Comparison of ENCODE assay signal across 15 cellular contexts in genomic region chr1:184298321-184299052, GRCh38.
DNase-seq lines count a peak whose midpoint lies in the region; ATAC-seq and TF ChIP-seq lines count a peak whose summit lies in the region.
"Had no signal": no experiment of that assay in that cellular context is flagged by ENCODE, and none has a peak within 500 bp of the region (broad histone marks: within the 10 kb centered on the region; RNA-seq: fewer than 3 reads in every experiment).

No MANE protein-coding gene starts in this region.

- peak overlapping the region; percentile 67 to 91 for H3K18ac ChIP-seq in mesenchymal stem cell (ENCODE audit: low read depth in 1 of 2, low read length in 2 of 2)

- peaks cover 12% of the 10 kb centered on the region for H3K9me3 Mint-ChIP-seq in mesothelial cell of epicardium
- H3K9me3 Mint-ChIP-seq: activated T-helper 2 cell treated with anti-CD3 and anti-CD28 coated beads, Interferon-gamma antibody, Interleukin-2, Interleukin-4, amounts not matched to agents 10 μg/mL and 5 μg/mL and 100 μg/mL, durations not matched to agents 14 hours and 24 hours and 36 hours had no signal

- H3K23ac ChIP-seq in mesenchymal stem cell (ENCODE audit: low read length in 2 of 2): no peak overlapping the region

- H3K9me3 ChIP-seq in mesenchymal stem cell (ENCODE audit: control insufficient read depth, low read length): peaks cover 10% of the 10 kb centered on the region

- H3K27me3 Mint-ChIP-seq in mesothelial cell of epicardium (ENCODE audit: low read depth): no peaks in the 10 kb centered on the region

- no peak for TF ChIP-seq CTCF in mesothelial cell of epicardium (IDR thresholded peaks at IDR 0.05; ENCODE audit: unreplicated experiment)

- no peaks in the 10 kb centered on the region for H3K79me1 ChIP-seq in mesenchymal stem cell (replicated peaks; ENCODE audit: low read length, poor library complexity, severe bottlenecking)

- H2BK12ac ChIP-seq in mesenchymal stem cell (ENCODE audit: low read length in 2 of 2): peak overlapping the region; percentile 70 to 88

- peak overlapping the region; percentile 67 for H2BK120ac ChIP-seq in mesenchymal stem cell (ENCODE audit: low read depth, low read length)

- intact Hi-C loops in Right ventricle myocardium inferior (cut with DNase I): loop anchor here (5.0 kb wide), 3 partner anchors 34 to 221 kb away; no protein-coding TSS in a partner anchor
- intact Hi-C loops in cardiac septum (cut with DNase I): loop anchor here (5.0 to 10.0 kb wide), 6 partner anchors 34 to 264 kb away; no protein-coding TSS in a partner anchor

- no peak overlapping the region for H3K14ac ChIP-seq in mesenchymal stem cell (ENCODE audit: low read length in 2 of 2)

- peak overlapping the region; percentile 25 for H4K91ac ChIP-seq in mesenchymal stem cell (ENCODE audit: low read length)

- H3K4ac ChIP-seq in mesenchymal stem cell (ENCODE audit: low read depth in 1 of 2, low read length in 2 of 2): peak overlapping the region in 1 of 2 experiments; percentile 12

- H3K27ac ChIP-seq in mesenchymal stem cell (ENCODE audit: low read length, poor library complexity, severe bottlenecking): peak overlapping the region; percentile 87
- H3K27ac ChIP-seq: PC-9 had no signal

- POLR2A ChIA-PET in HEK293T (lab: Yijun Ruan, JAX): no interaction called here

- H2BK5ac ChIP-seq in mesenchymal stem cell (ENCODE audit: low read depth, low read length, poor library complexity, severe bottlenecking): no peak overlapping the region

- H4K8ac ChIP-seq in mesenchymal stem cell (ENCODE audit: low read length): peak overlapping the region; percentile 87

- peak overlapping the region in 1 of 2 experiments; percentile 35 for H3K4me3 ChIP-seq in mesenchymal stem cell (ENCODE audit: insufficient read depth in 1 of 2, low read depth in 1 of 2, low read length in 2 of 2)
- H3K4me3 ChIP-seq: PC-9 had no signal

- peaks cover 11% of the 10 kb centered on the region for H3K4me1 ChIP-seq in mesenchymal stem cell (ENCODE audit: control insufficient read depth, insufficient read depth, low read depth, low read length)

- peak overlapping the region; percentile 58 for H2AFZ ChIP-seq in mesenchymal stem cell (ENCODE audit: low read depth, low read length)
- H2AFZ ChIP-seq: PC-9 had no signal

- peak overlapping the region; percentile 31 for H3K9ac ChIP-seq in mesenchymal stem cell (ENCODE audit: low read length)

- H2BK15ac ChIP-seq in mesenchymal stem cell (ENCODE audit: low read depth, poor library complexity, severe bottlenecking): peak overlapping the region; percentile 84

- CTCF ChIA-PET in HEK293T (lab: Yijun Ruan, JAX): no interaction called here

- no peaks in the 10 kb centered on the region for H3K27me3 ChIP-seq in mesenchymal stem cell (ENCODE audit: control insufficient read depth in 1 of 2, insufficient read depth in 1 of 2, low read length in 2 of 2)

- peak overlapping the region; percentile 16 for H3K4me2 ChIP-seq in mesenchymal stem cell (ENCODE audit: low read length, poor library complexity, severe bottlenecking)
- H3K4me2 ChIP-seq: PC-9 had no signal

- peaks cover 11% of the 10 kb centered on the region for H3K4me1 Mint-ChIP-seq in mesothelial cell of epicardium

- H2AK5ac ChIP-seq in mesenchymal stem cell (ENCODE audit: low read length, severe bottlenecking): peak overlapping the region; percentile 46

- H3K36me3 ChIP-seq in mesenchymal stem cell (ENCODE audit: control insufficient read depth in 1 of 2, insufficient read depth in 2 of 2, low read depth in 1 of 2, low read length in 2 of 2): no peaks in the 10 kb centered on the region

- no peak overlapping the region for H3K4me3 Mint-ChIP-seq in mesothelial cell of epicardium
- H3K4me3 Mint-ChIP-seq: IgD-negative memory B cell had no signal

- ATAC-seq in Right ventricle myocardium inferior (peak; percentile 23), HG03097 (IDR thresholded peaks at IDR 0.05; ENCODE audit: low FRiP score, unreplicated experiment) (no peak)
- ATAC-seq: HCT116 had no signal

- WGBS in mesenchymal stem cell: 78% methylated on average over 3 of the region's 3 CpGs

- DNase-seq in Right ventricle myocardium inferior (ENCODE audit: missing footprints) (no peak), cardiac septum (ENCODE audit: low spot score) (no peak), cerebellar cortex (ENCODE audit: low spot score) (peak; percentile 92), mesenchymal stem cell (peak; percentile 39), NCI-H345 treated with DMSO at 0.1 percent for 48 hours (lab: John Stamatoyannopoulos, UW; ENCODE audit: unreplicated experiment) (no peak), HEK293T (ENCODE audit: extremely low spot score) (no peak), mesothelial cell of epicardium (ENCODE audit: low spot score in 2 of 2, unreplicated experiment in 2 of 2) (no peak)
- DNase-seq: activated CD4-positive, alpha-beta T cell treated with anti-CD3 and anti-CD28 coated beads, Interleukin-2, amount 50 U/mL, for 1 hour; NCI-H1436 treated with DMSO at 0.1 percent for 48 hours; PC-9; T-helper 2 cell had no signal

- peaks cover 6% of the 10 kb centered on the region for H3K36me3 Mint-ChIP-seq in mesothelial cell of epicardium
- H3K36me3 Mint-ChIP-seq: IgD-negative memory B cell had no signal

- H3K27ac Mint-ChIP-seq in mesothelial cell of epicardium: no peak overlapping the region
- H3K27ac Mint-ChIP-seq: activated T-helper 2 cell treated with anti-CD3 and anti-CD28 coated beads, Interferon-gamma antibody, Interleukin-2, Interleukin-4, amounts not matched to agents 10 μg/mL and 5 μg/mL and 100 μg/mL, durations not matched to agents 14 hours and 24 hours and 36 hours; IgD-negative memory B cell had no signal

TF ChIP-seq in HEK293T, 16 proteins besides CTCF, POLR2A, EP300 and RAD21:
- TF ChIP-seq FOXA1 (IDR thresholded peaks at IDR 0.05): no peak
- TF ChIP-seq BHLHE40 (IDR thresholded peaks at IDR 0.05; ENCODE audit: borderline replicate concordance): no peak
- TF ChIP-seq LEF1 (IDR thresholded peaks at IDR 0.05; ENCODE audit: borderline replicate concordance): no peak
- no peak for TF ChIP-seq PKNOX1 (IDR thresholded peaks at IDR 0.05)
- no peak for TF ChIP-seq FOXM1 (IDR thresholded peaks at IDR 0.05; ENCODE audit: borderline replicate concordance)
- TF ChIP-seq ELF4 (IDR thresholded peaks at IDR 0.05): no peak
- no peak for TF ChIP-seq CTBP1 (IDR thresholded peaks at IDR 0.05; ENCODE audit: borderline replicate concordance)
TF ChIP-seq in HEK293T: peak in this region for 0.

Comparison
In these comparisons a context has a peak if more than half of its experiments do, and no peak if none do; other contexts are left out.
1. DNase-seq: peak in cerebellar cortex (single experiment) and mesenchymal stem cell (single experiment); none in Right ventricle myocardium inferior (single experiment), cardiac septum (single experiment), NCI-H345 treated with DMSO at 0.1 percent for 48 hours (single experiment), HEK293T (single experiment) and mesothelial cell of epicardium (0 of 2).